ENCODE assay signal across 13 cellular contexts in genomic region chr19:10533656-10534386, GRCh38. TPM values are rescaled to one million over a fixed set of nuclear protein-coding genes. Genes with fewer than 3 reads are reported as not detected.
DNase-seq lines count a peak whose midpoint lies in the region; TF ChIP-seq lines count a peak whose summit lies in the region.
"Had no signal": no experiment of that assay in that cellular context is flagged by ENCODE, and none has a peak within 500 bp of the region (broad histone marks: within the 10 kb centered on the region; RNA-seq: fewer than 3 reads in every experiment).

No MANE protein-coding gene starts in this region.

- in situ Hi-C loops in Caki2 (cut with HindIII; ENCODE audit: low pct_unique_long_range_greater_than_20kb, low sequenced_read_pairs): no loop called here

- H3F3A ChIP-seq in neural progenitor cell (ENCODE audit: low read depth): no peaks in the 10 kb centered on the region

- no peak overlapping the region for H2AFZ ChIP-seq in neural progenitor cell (replicated peaks)

- H3K4me2 ChIP-seq in neural progenitor cell: no peak overlapping the region

- H3K9ac ChIP-seq in neural progenitor cell: no peak overlapping the region

- peaks cover 27% of the 10 kb centered on the region for H3K27me3 Mint-ChIP-seq in activated T-helper 1 cell treated with anti-CD3 and anti-CD28 coated beads, Interleukin-12 subunit alpha, Interleukin-12 subunit beta, Interleukin-2, Interleukin-4 antibody, amounts not matched to agents 30 ng/mL and 10 ng/mL and 1 ng/mL, durations not matched to agents 14 hours and 24 hours and 36 hours (ENCODE audit: insufficient read depth)
- peaks cover 11% of the 10 kb centered on the region for H3K27me3 Mint-ChIP-seq in neural progenitor cell (ENCODE audit: insufficient read depth, low read depth)

- H3K27ac ChIP-seq in neural progenitor cell: no peak overlapping the region
- H3K27ac ChIP-seq: VCaP had no signal

- no peaks in the 10 kb centered on the region for H3K36me3 Mint-ChIP-seq in activated T-helper 1 cell treated with anti-CD3 and anti-CD28 coated beads, Interleukin-12 subunit alpha, Interleukin-12 subunit beta, Interleukin-2, Interleukin-4 antibody, amounts not matched to agents 30 ng/mL and 10 ng/mL and 1 ng/mL, durations not matched to agents 14 hours and 24 hours and 36 hours (ENCODE audit: low read depth)
- no peaks in the 10 kb centered on the region for H3K36me3 Mint-ChIP-seq in neural progenitor cell

- H3K27ac Mint-ChIP-seq in activated T-helper 1 cell treated with anti-CD3 and anti-CD28 coated beads, Interleukin-12 subunit alpha, Interleukin-12 subunit beta, Interleukin-2, Interleukin-4 antibody, amounts not matched to agents 30 ng/mL and 10 ng/mL and 1 ng/mL, durations not matched to agents 14 hours and 24 hours and 36 hours: no peak overlapping the region
- no peak overlapping the region for H3K27ac Mint-ChIP-seq in neural progenitor cell

- no peak overlapping the region for H3K4me3 Mint-ChIP-seq in activated T-helper 1 cell treated with anti-CD3 and anti-CD28 coated beads, Interleukin-12 subunit alpha, Interleukin-12 subunit beta, Interleukin-2, Interleukin-4 antibody, amounts not matched to agents 30 ng/mL and 10 ng/mL and 1 ng/mL, durations not matched to agents 14 hours and 24 hours and 36 hours
- no peak overlapping the region for H3K4me3 Mint-ChIP-seq in neural progenitor cell

- intact Hi-C loops in activated T-helper 1 cell treated with anti-CD3 and anti-CD28 coated beads, Interleukin-12 subunit alpha, Interleukin-12 subunit beta, Interleukin-2, Interleukin-4 antibody, amounts not matched to agents 30 ng/mL and 10 ng/mL and 1 ng/mL, durations not matched to agents 14 hours and 24 hours and 36 hours (cut with micrococcal nuclease): no loop called here

- peaks cover 3% of the 10 kb centered on the region for H3K9me3 Mint-ChIP-seq in activated T-helper 1 cell treated with anti-CD3 and anti-CD28 coated beads, Interleukin-12 subunit alpha, Interleukin-12 subunit beta, Interleukin-2, Interleukin-4 antibody, amounts not matched to agents 30 ng/mL and 10 ng/mL and 1 ng/mL, durations not matched to agents 14 hours and 24 hours and 36 hours
- no peaks in the 10 kb centered on the region for H3K9me3 Mint-ChIP-seq in neural progenitor cell

- DNase-seq in Caki2 (ENCODE audit: low read depth) (peak; percentile 75), MV-4-11 (lab: John Stamatoyannopoulos, UW) (peak; percentile 46), epithelial cell of esophagus (ENCODE audit: low read depth) (peak; percentile 94), non-pigmented ciliary epithelial cell (ENCODE audit: low read depth) (peak; percentile 20), cerebellar cortex (ENCODE audit: low spot score) (no peak), neural progenitor cell (ENCODE audit: low spot score) (no peak)
- DNase-seq in activated naive CD4-positive, alpha-beta T cell treated with anti-CD3 and anti-CD28 coated beads, Interleukin-2, amount 50 U/mL, for 16 hours: no peak
- DNase-seq in activated T-helper 1 cell treated with anti-CD3 and anti-CD28 coated beads, Interleukin-12 subunit alpha, Interleukin-12 subunit beta, Interleukin-2, Interleukin-4 antibody, amounts not matched to agents 30 ng/mL and 10 ng/mL and 1 ng/mL, durations not matched to agents 14 hours and 24 hours and 36 hours (ENCODE audit: low spot score): no peak
- DNase-seq: Caco-2; effector memory CD4-positive, alpha-beta T cell; NCI-H1105; RPMI8226 had no signal

- no peaks in the 10 kb centered on the region for H3K4me1 ChIP-seq in neural progenitor cell
- H3K4me1 ChIP-seq: Caco-2 had no signal

- no peaks in the 10 kb centered on the region for H3K36me3 ChIP-seq in neural progenitor cell

- H4K20me1 ChIP-seq in neural progenitor cell (ENCODE audit: low read depth): no peaks in the 10 kb centered on the region

- TF ChIP-seq CTCF in epithelial cell of esophagus (IDR thresholded peaks at IDR 0.05; ENCODE audit: insufficient read depth, low read depth, low read length, missing control alignments) (no peak), neural progenitor cell (IDR thresholded peaks at IDR 0.05) (no peak)

- no peaks in the 10 kb centered on the region for H3K79me2 ChIP-seq in neural progenitor cell (ENCODE audit: low read depth)

- H3K4me1 Mint-ChIP-seq in activated T-helper 1 cell treated with anti-CD3 and anti-CD28 coated beads, Interleukin-12 subunit alpha, Interleukin-12 subunit beta, Interleukin-2, Interleukin-4 antibody, amounts not matched to agents 30 ng/mL and 10 ng/mL and 1 ng/mL, durations not matched to agents 14 hours and 24 hours and 36 hours (ENCODE audit: low read depth): no peaks in the 10 kb centered on the region
- no peaks in the 10 kb centered on the region for H3K4me1 Mint-ChIP-seq in neural progenitor cell

- no peak overlapping the region for H3K4me3 ChIP-seq in epithelial cell of esophagus (ENCODE audit: low read length)
- H3K4me3 ChIP-seq in neural progenitor cell: no peak overlapping the region

- no peaks in the 10 kb centered on the region for H3K27me3 ChIP-seq in neural progenitor cell

- H3K9me3 ChIP-seq in neural progenitor cell (ENCODE audit: low read depth): no peaks in the 10 kb centered on the region
- H3K9me3 ChIP-seq: Caco-2 had no signal

RNA-seq across cellular contexts. Expression of gene ATG4D, which starts 9.9 kb away (rescaled TPM):
- total RNA-seq in Caki2 (2014; rRNA removed; shearing (Covaris generic); ENCODE audit: low replicate concordance): 17.8 and 38.4 TPM in 2 replicates
- 37.3 and 40.7 TPM in 2 replicates for total RNA-seq in activated T-helper 1 cell treated with anti-CD3 and anti-CD28 coated beads, Interleukin-12 subunit alpha, Interleukin-12 subunit beta, Interleukin-2, Interleukin-4 antibody, amounts not matched to agents 30 ng/mL and 10 ng/mL and 1 ng/mL, durations not matched to agents 14 hours and 24 hours and 36 hours
- total RNA-seq in neural progenitor cell (ENCODE audit: low replicate concordance): 5.1 and 29.6 TPM in 2 replicates

RNA-seq across cellular contexts. Expression of gene S1PR5, which starts 16.6 kb away (rescaled TPM):
- 4.6 and 11.6 TPM in 2 replicates for total RNA-seq in Caki2 (2014; rRNA removed; shearing (Covaris generic); ENCODE audit: low replicate concordance)
- not detected in 2 replicates for total RNA-seq in activated T-helper 1 cell treated with anti-CD3 and anti-CD28 coated beads, Interleukin-12 subunit alpha, Interleukin-12 subunit beta, Interleukin-2, Interleukin-4 antibody, amounts not matched to agents 30 ng/mL and 10 ng/mL and 1 ng/mL, durations not matched to agents 14 hours and 24 hours and 36 hours
- total RNA-seq in neural progenitor cell (ENCODE audit: low replicate concordance): 0.15 and 1.1 TPM in 2 replicates

RNA-seq across cellular contexts. Expression of gene KEAP1, which starts 30.7 kb away (rescaled TPM):
- 98.3 and 114 TPM in 2 replicates for total RNA-seq in Caki2 (2014; rRNA removed; shearing (Covaris generic); ENCODE audit: low replicate concordance)
- 81.6 and 94.2 TPM in 2 replicates for total RNA-seq in activated T-helper 1 cell treated with anti-CD3 and anti-CD28 coated beads, Interleukin-12 subunit alpha, Interleukin-12 subunit beta, Interleukin-2, Interleukin-4 antibody, amounts not matched to agents 30 ng/mL and 10 ng/mL and 1 ng/mL, durations not matched to agents 14 hours and 24 hours and 36 hours
- total RNA-seq in neural progenitor cell (ENCODE audit: low replicate concordance): 25.2 and 41.7 TPM in 2 replicates

RNA-seq across cellular contexts. Expression of gene KRI1, which starts 32.0 kb away (rescaled TPM):
- 7.4 and 7.5 TPM in 2 replicates for total RNA-seq in Caki2 (2014; rRNA removed; shearing (Covaris generic); ENCODE audit: low replicate concordance)
- 91.1 and 91.8 TPM in 2 replicates for total RNA-seq in activated T-helper 1 cell treated with anti-CD3 and anti-CD28 coated beads, Interleukin-12 subunit alpha, Interleukin-12 subunit beta, Interleukin-2, Interleukin-4 antibody, amounts not matched to agents 30 ng/mL and 10 ng/mL and 1 ng/mL, durations not matched to agents 14 hours and 24 hours and 36 hours
- 16.4 and 27.4 TPM in 2 replicates for total RNA-seq in neural progenitor cell (ENCODE audit: low replicate concordance)

RNA-seq across cellular contexts. Expression of gene CDKN2D, which starts 35.0 kb away (rescaled TPM):
- total RNA-seq in Caki2 (2014; rRNA removed; shearing (Covaris generic); ENCODE audit: low replicate concordance): 4.7 and 8.5 TPM in 2 replicates
- total RNA-seq in activated T-helper 1 cell treated with anti-CD3 and anti-CD28 coated beads, Interleukin-12 subunit alpha, Interleukin-12 subunit beta, Interleukin-2, Interleukin-4 antibody, amounts not matched to agents 30 ng/mL and 10 ng/mL and 1 ng/mL, durations not matched to agents 14 hours and 24 hours and 36 hours: 40.1 and 42.1 TPM in 2 replicates
- 3.4 and 4.4 TPM in 2 replicates for total RNA-seq in neural progenitor cell (ENCODE audit: low replicate concordance)

Comparison
In these comparisons a context has a peak if more than half of its experiments do, and no peak if none do; other contexts are left out.
1. DNase-seq: peak in Caki2 (single experiment), MV-4-11 (single experiment), epithelial cell of esophagus (single experiment) and non-pigmented ciliary epithelial cell (single experiment); none in cerebellar cortex (single experiment), activated naive CD4-positive, alpha-beta T cell treated with anti-CD3 and anti-CD28 coated beads, Interleukin-2, amount 50 U/mL, for 16 hours (single experiment), activated T-helper 1 cell treated with anti-CD3 and anti-CD28 coated beads, Interleukin-12 subunit alpha, Interleukin-12 subunit beta, Interleukin-2, Interleukin-4 antibody, amounts not matched to agents 30 ng/mL and 10 ng/mL and 1 ng/mL, durations not matched to agents 14 hours and 24 hours and 36 hours (single experiment) and neural progenitor cell (single experiment).